10 cellular contexts compared by ENCODE assay signal in the genomic region with DNA sequence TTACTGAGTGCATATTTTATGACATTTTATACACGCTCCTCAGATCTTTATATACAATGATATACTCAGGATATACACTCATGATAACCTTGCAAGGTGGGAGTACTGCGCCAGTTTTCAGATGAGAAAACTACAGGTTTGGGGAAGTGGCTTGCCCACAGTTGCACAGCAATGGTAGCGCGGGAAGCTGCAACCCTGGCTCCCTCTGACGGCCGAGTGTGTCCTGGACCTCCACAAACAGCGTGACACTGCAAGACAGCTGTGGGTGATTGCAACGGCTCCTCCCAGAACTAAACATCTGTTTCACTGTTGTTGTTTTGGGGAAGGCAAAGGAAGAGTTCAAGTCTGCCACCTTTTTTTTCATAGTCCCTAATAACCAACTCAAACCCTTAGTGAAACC. TPM values are rescaled to one million over a fixed set of nuclear protein-coding genes. Genes with fewer than 3 reads are reported as not detected.
DNase-seq lines count a peak whose midpoint lies in the region; ATAC-seq and TF ChIP-seq lines count a peak whose summit lies in the region.
"Had no signal": no experiment of that assay in that cellular context is flagged by ENCODE, and none has a peak within 500 bp of the region (broad histone marks: within the 10 kb centered on the region; RNA-seq: fewer than 3 reads in every experiment).

No MANE protein-coding gene starts in this region.

- H3K4me3 ChIP-seq in liver (ENCODE audit: low read depth in 1 of 3, low read length in 3 of 3) (no peak overlapping the region), upper lobe of right lung (no peak overlapping the region)
- H3K4me3 ChIP-seq: esophagus squamous epithelium had no signal

- H3K9ac ChIP-seq in liver (ENCODE audit: low read depth in 1 of 2, low read length in 2 of 2): no peak overlapping the region

- DNase-seq in activated CD4-positive, alpha-beta T cell treated with anti-CD3 and anti-CD28 coated beads for 36 hours: peak; percentile 22
- no peak for DNase-seq in activated CD4-positive, alpha-beta T cell treated with anti-CD3 and anti-CD28 coated beads for 48 hours
- no peak for DNase-seq in activated B cell treated with CpG ODN at 0.5 μM for 24 hours
- peak; percentile 81 for DNase-seq in upper lobe of right lung
- DNase-seq in activated CD8-positive, alpha-beta memory T cell treated with anti-CD3 and anti-CD28 coated beads, Interleukin-2, amount 50 U/mL, for 48 hours: no peak
- no peak for DNase-seq in SHP77 (lab: John Stamatoyannopoulos, UW)
- DNase-seq: 8988T, esophagus squamous epithelium had no signal

- H3K27ac Mint-ChIP-seq in activated CD4-positive, alpha-beta T cell treated with anti-CD3 and anti-CD28 coated beads for 36 hours: no peak overlapping the region
- H3K27ac Mint-ChIP-seq in activated B cell treated with CpG ODN at 0.5 μM for 24 hours: peak overlapping the region; percentile 46

- peaks cover 15% of the 10 kb centered on the region for H3K36me3 Mint-ChIP-seq in activated CD4-positive, alpha-beta T cell treated with anti-CD3 and anti-CD28 coated beads for 36 hours (ENCODE audit: low read depth)
- peaks cover 32% of the 10 kb centered on the region for H3K36me3 Mint-ChIP-seq in activated B cell treated with CpG ODN at 0.5 μM for 24 hours (ENCODE audit: low read depth)

- H3K4me1 ChIP-seq in liver (ENCODE audit: control insufficient read depth in 4 of 4, insufficient read depth in 4 of 4, low read length in 3 of 4) (peaks cover 2 to 10% (median 5%) of the 10 kb centered on the region in 4 donors), upper lobe of right lung (peaks cover 27% of the 10 kb centered on the region)

- no peaks in the 10 kb centered on the region for H3K36me3 ChIP-seq in liver (ENCODE audit: control insufficient read depth in 4 of 4, insufficient read depth in 3 of 4, low read depth in 1 of 4, low read length in 3 of 4)
- H3K36me3 ChIP-seq in upper lobe of right lung: peaks cover 7% of the 10 kb centered on the region
- H3K36me3 ChIP-seq: esophagus squamous epithelium had no signal

- H3K4me3 Mint-ChIP-seq in activated CD4-positive, alpha-beta T cell treated with anti-CD3 and anti-CD28 coated beads for 36 hours: no peak overlapping the region
- H3K4me3 Mint-ChIP-seq in activated B cell treated with CpG ODN at 0.5 μM for 24 hours: no peak overlapping the region

- peak; percentile 25 to 30 for TF ChIP-seq RAD21 in liver (IDR thresholded peaks at IDR 0.05)

- H3K27ac ChIP-seq in liver (ENCODE audit: low read depth in 1 of 2, low read length in 2 of 2): no peak overlapping the region
- no peak overlapping the region for H3K27ac ChIP-seq in upper lobe of right lung

- ATAC-seq in activated CD4-positive, alpha-beta T cell treated with anti-CD3 and anti-CD28 coated beads for 36 hours: no peak
- ATAC-seq in activated B cell treated with CpG ODN at 0.5 μM for 24 hours (ENCODE audit: low read depth) (peak; percentile 40), upper lobe of right lung (peak; percentile 88), HG03025 (IDR thresholded peaks at IDR 0.05; ENCODE audit: low FRiP score, unreplicated experiment) (no peak)

- H3K9me3 ChIP-seq in liver (ENCODE audit: control insufficient read depth in 4 of 4, low read length in 3 of 4) (no peaks in the 10 kb centered on the region), upper lobe of right lung (no peaks in the 10 kb centered on the region)
- H3K9me3 ChIP-seq: esophagus squamous epithelium had no signal

- H3K27me3 ChIP-seq in liver (ENCODE audit: control insufficient read depth in 4 of 4, insufficient read depth in 4 of 4, low read length in 3 of 4) (no peaks in the 10 kb centered on the region), upper lobe of right lung (no peaks in the 10 kb centered on the region)
- H3K27me3 ChIP-seq: esophagus squamous epithelium had no signal

- 86% methylated on average over 8 of the region's 8 CpGs for WGBS in liver

- CTCF ChIA-PET in activated CD4-positive, alpha-beta T cell treated with anti-CD3 and anti-CD28 coated beads for 36 hours (lab: Charles Lee): no interaction called here
- CTCF ChIA-PET in activated B cell treated with CpG ODN at 0.5 μM for 24 hours (lab: Charles Lee): interaction anchor here (1.0 to 4.4 kb wide), 3 partner anchors 20 to 101 kb away, joined by 3 to 26 read pairs (median 3); no protein-coding TSS in a partner anchor

- H3K27me3 Mint-ChIP-seq in activated CD4-positive, alpha-beta T cell treated with anti-CD3 and anti-CD28 coated beads for 36 hours: no peaks in the 10 kb centered on the region
- H3K27me3 Mint-ChIP-seq in activated B cell treated with CpG ODN at 0.5 μM for 24 hours: no peaks in the 10 kb centered on the region

- peaks cover 35% of the 10 kb centered on the region for H3K4me1 Mint-ChIP-seq in activated CD4-positive, alpha-beta T cell treated with anti-CD3 and anti-CD28 coated beads for 36 hours
- peaks cover 54% of the 10 kb centered on the region for H3K4me1 Mint-ChIP-seq in activated B cell treated with CpG ODN at 0.5 μM for 24 hours

- TF ChIP-seq CTCF in activated B cell treated with CpG ODN at 0.5 μM for 24 hours (IDR thresholded peaks at IDR 0.05) (no peak), liver (IDR thresholded peaks at IDR 0.05; ENCODE audit: low read depth, low read length, missing input control) (no peak), upper lobe of right lung (IDR thresholded peaks at IDR 0.05) (peak; percentile 39)

- peaks cover 2% of the 10 kb centered on the region for H3K9me3 Mint-ChIP-seq in activated CD4-positive, alpha-beta T cell treated with anti-CD3 and anti-CD28 coated beads for 36 hours (ENCODE audit: low read depth)
- no peaks in the 10 kb centered on the region for H3K9me3 Mint-ChIP-seq in activated B cell treated with CpG ODN at 0.5 μM for 24 hours

- POLR2A ChIA-PET in activated CD4-positive, alpha-beta T cell treated with anti-CD3 and anti-CD28 coated beads for 36 hours (lab: Charles Lee): no interaction called here
- POLR2A ChIA-PET in activated B cell treated with CpG ODN at 0.5 μM for 24 hours (lab: Charles Lee): no interaction called here

- intact Hi-C loops in activated CD4-positive, alpha-beta T cell treated with anti-CD3 and anti-CD28 coated beads for 36 hours (cut with DNase I, micrococcal nuclease): no loop called here
- intact Hi-C loops in activated B cell treated with CpG ODN at 0.5 μM for 24 hours (cut with micrococcal nuclease): loop anchor here (1.0 to 10.0 kb wide), 5 partner anchors 34 to 306 kb away; no protein-coding TSS in a partner anchor
- intact Hi-C loops in upper lobe of right lung (cut with DNase I): no loop called here

TF ChIP-seq in liver, 16 proteins besides CTCF, POLR2A, EP300 and RAD21 (continues in another document):
- TF ChIP-seq TAF1 (conservative IDR thresholded peaks at IDR 0.05) (no peak), SP1 (IDR thresholded peaks at IDR 0.05) (no peak), RXRA (IDR thresholded peaks at IDR 0.05) (no peak), FOXA1 (IDR thresholded peaks at IDR 0.05) (no peak), JUND (IDR thresholded peaks at IDR 0.05) (no peak)
- TF ChIP-seq, protein P1, sequence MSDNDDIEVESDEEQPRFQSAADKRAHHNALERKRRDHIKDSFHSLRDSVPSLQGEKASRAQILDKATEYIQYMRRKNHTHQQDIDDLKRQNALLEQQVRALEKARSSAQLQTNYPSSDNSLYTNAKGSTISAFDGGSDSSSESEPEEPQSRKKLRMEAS (IDR thresholded peaks at IDR 0.05): no peak
- TF ChIP-seq, protein P2, sequence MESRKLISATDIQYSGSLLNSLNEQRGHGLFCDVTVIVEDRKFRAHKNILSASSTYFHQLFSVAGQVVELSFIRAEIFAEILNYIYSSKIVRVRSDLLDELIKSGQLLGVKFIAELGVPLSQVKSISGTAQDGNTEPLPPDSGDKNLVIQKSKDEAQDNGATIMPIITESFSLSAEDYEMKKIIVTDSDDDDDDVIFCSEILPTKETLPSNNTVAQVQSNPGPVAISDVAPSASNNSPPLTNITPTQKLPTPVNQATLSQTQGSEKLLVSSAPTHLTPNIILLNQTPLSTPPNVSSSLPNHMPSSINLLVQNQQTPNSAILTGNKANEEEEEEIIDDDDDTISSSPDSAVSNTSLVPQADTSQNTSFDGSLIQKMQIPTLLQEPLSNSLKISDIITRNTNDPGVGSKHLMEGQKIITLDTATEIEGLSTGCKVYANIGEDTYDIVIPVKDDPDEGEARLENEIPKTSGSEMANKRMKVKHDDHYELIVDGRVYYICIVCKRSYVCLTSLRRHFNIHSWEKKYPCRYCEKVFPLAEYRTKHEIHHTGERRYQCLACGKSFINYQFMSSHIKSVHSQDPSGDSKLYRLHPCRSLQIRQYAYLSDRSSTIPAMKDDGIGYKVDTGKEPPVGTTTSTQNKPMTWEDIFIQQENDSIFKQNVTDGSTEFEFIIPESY (IDR thresholded peaks at IDR 0.05): no peak
- TF ChIP-seq, protein P3, sequence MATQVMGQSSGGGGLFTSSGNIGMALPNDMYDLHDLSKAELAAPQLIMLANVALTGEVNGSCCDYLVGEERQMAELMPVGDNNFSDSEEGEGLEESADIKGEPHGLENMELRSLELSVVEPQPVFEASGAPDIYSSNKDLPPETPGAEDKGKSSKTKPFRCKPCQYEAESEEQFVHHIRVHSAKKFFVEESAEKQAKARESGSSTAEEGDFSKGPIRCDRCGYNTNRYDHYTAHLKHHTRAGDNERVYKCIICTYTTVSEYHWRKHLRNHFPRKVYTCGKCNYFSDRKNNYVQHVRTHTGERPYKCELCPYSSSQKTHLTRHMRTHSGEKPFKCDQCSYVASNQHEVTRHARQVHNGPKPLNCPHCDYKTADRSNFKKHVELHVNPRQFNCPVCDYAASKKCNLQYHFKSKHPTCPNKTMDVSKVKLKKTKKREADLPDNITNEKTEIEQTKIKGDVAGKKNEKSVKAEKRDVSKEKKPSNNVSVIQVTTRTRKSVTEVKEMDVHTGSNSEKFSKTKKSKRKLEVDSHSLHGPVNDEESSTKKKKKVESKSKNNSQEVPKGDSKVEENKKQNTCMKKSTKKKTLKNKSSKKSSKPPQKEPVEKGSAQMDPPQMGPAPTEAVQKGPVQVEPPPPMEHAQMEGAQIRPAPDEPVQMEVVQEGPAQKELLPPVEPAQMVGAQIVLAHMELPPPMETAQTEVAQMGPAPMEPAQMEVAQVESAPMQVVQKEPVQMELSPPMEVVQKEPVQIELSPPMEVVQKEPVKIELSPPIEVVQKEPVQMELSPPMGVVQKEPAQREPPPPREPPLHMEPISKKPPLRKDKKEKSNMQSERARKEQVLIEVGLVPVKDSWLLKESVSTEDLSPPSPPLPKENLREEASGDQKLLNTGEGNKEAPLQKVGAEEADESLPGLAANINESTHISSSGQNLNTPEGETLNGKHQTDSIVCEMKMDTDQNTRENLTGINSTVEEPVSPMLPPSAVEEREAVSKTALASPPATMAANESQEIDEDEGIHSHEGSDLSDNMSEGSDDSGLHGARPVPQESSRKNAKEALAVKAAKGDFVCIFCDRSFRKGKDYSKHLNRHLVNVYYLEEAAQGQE (IDR thresholded peaks at IDR 0.05): no peak

RNA-seq across cellular contexts. Expression of a gene that starts 47.0 kb away (rescaled TPM):
- total RNA-seq in activated CD4-positive, alpha-beta T cell treated with anti-CD3 and anti-CD28 coated beads for 36 hours: 10 to 100 TPM; 27.9 to 28.1 TPM
- total RNA-seq in activated B cell treated with CpG ODN at 0.5 μM for 24 hours (47.5 and 48.9 TPM in 2 replicates), liver (10 to 100 TPM; 15.4 to 31.4 TPM), upper lobe of right lung (128 TPM)
- polyA plus RNA-seq in liver: 10 to 100 TPM in 1 of 2 donors, 1 to 10 TPM in 1; 9.1 to 18.6 TPM

Comparison
In these comparisons a context has a peak if more than half of its experiments do, and no peak if none do; other contexts are left out.
1. DNase-seq: peak in activated CD4-positive, alpha-beta T cell treated with anti-CD3 and anti-CD28 coated beads for 36 hours (single experiment) and upper lobe of right lung (single experiment); none in activated CD4-positive, alpha-beta T cell treated with anti-CD3 and anti-CD28 coated beads for 48 hours (single experiment), activated B cell treated with CpG ODN at 0.5 μM for 24 hours (single experiment), activated CD8-positive, alpha-beta memory T cell treated with anti-CD3 and anti-CD28 coated beads, Interleukin-2, amount 50 U/mL, for 48 hours (single experiment) and SHP77 (0 of 2).
2. ATAC-seq: peak in activated B cell treated with CpG ODN at 0.5 μM for 24 hours (single experiment) and upper lobe of right lung (single experiment); none in activated CD4-positive, alpha-beta T cell treated with anti-CD3 and anti-CD28 coated beads for 36 hours (single experiment) and HG03025 (single experiment).